Comparison of ENCODE assay signal across 2 cellular contexts in genomic region chr7:136072447-136072846, GRCh38.
TF ChIP-seq lines count a peak whose summit lies in the region.

No MANE protein-coding gene starts in this region.

TF ChIP-seq in K562, 482 proteins besides CTCF, POLR2A, EP300 and RAD21:
- TF ChIP-seq ZC3H8 (IDR thresholded peaks at IDR 0.05) (no peak), MCM3 (IDR thresholded peaks at IDR 0.05) (peak; percentile 52; the same call in 1 of the 2 replicates)

TF ChIP-seq in neural cell, 6 proteins besides CTCF, POLR2A, EP300 and RAD21:
- TF ChIP-seq REST (IDR thresholded peaks at IDR 0.05; ENCODE audit: borderline replicate concordance) (no peak), TAF1 (IDR thresholded peaks at IDR 0.05; ENCODE audit: low read depth) (no peak), MXI1 (conservative IDR thresholded peaks at IDR 0.05; ENCODE audit: poor library complexity, severe bottlenecking) (no peak), SMC3 (conservative IDR thresholded peaks at IDR 0.05; ENCODE audit: poor library complexity) (no peak), POLR2AphosphoS5 (IDR thresholded peaks at IDR 0.05) (peak; percentile 17), EZH2 (IDR thresholded peaks at IDR 0.05; ENCODE audit: borderline replicate concordance, insufficient read depth, low read length, poor library complexity, severe bottlenecking) (no peak)
TF ChIP-seq in neural cell: peak in this region for 1.
